Comparison of ENCODE assay signal across 8 cellular contexts in genomic region chr18:3449702-3450357, GRCh38. TPM values are rescaled to one million over a fixed set of nuclear protein-coding genes. Genes with fewer than 3 reads are reported as not detected.
DNase-seq lines count a peak whose midpoint lies in the region; ATAC-seq and TF ChIP-seq lines count a peak whose summit lies in the region.

Gene TGIF1 (plus strand): TSS chr18:3450172. CDS start chr18:3450490, 318 bp downstream.

- H3K27me3 Mint-ChIP-seq in endothelial cell (ENCODE audit: unreplicated experiment): peaks cover 45% of the 10 kb centered on the region
- H3K27me3 Mint-ChIP-seq in stimulated activated memory B cell treated with anti-CD40 and anti-IgM and Interleukin-4, amounts not matched to agents 10 μg/mL and 1 μg/mL and 100 μg/mL, for 72 hours: no peaks in the 10 kb centered on the region

- H3K4me3 Mint-ChIP-seq in endothelial cell (ENCODE audit: unreplicated experiment): peak within 1 kb of the TSS; percentile 98
- peak within 1 kb of the TSS; percentile 92 for H3K4me3 Mint-ChIP-seq in stimulated activated memory B cell treated with anti-CD40 and anti-IgM and Interleukin-4, amounts not matched to agents 10 μg/mL and 1 μg/mL and 100 μg/mL, for 72 hours

- no peaks in the 10 kb centered on the region for H3K9me3 Mint-ChIP-seq in endothelial cell (ENCODE audit: unreplicated experiment)
- H3K9me3 Mint-ChIP-seq in stimulated activated memory B cell treated with anti-CD40 and anti-IgM and Interleukin-4, amounts not matched to agents 10 μg/mL and 1 μg/mL and 100 μg/mL, for 72 hours: no peaks in the 10 kb centered on the region

- DNase-seq in ACHN (peak; percentile 68), NCI-H446 (lab: John Stamatoyannopoulos, UW) (peak; percentile 40 to 80), activated T-cell treated with anti-CD3 and anti-CD28 coated beads for 24 hours (ENCODE audit: low read depth) (peak; percentile 20), endothelial cell (ENCODE audit: low spot score) (peak; percentile 75), mesenteric fat pad (ENCODE audit: low spot score) (peak; percentile 94)

- peak within 1 kb of the TSS; percentile 97 for H3K27ac Mint-ChIP-seq in endothelial cell (ENCODE audit: unreplicated experiment)
- H3K27ac Mint-ChIP-seq in stimulated activated memory B cell treated with anti-CD40 and anti-IgM and Interleukin-4, amounts not matched to agents 10 μg/mL and 1 μg/mL and 100 μg/mL, for 72 hours: peak within 1 kb of the TSS; percentile 99

- H3K36me3 Mint-ChIP-seq in endothelial cell (ENCODE audit: low read depth, unreplicated experiment): peaks cover 14% of the 10 kb centered on the region
- H3K36me3 Mint-ChIP-seq in stimulated activated memory B cell treated with anti-CD40 and anti-IgM and Interleukin-4, amounts not matched to agents 10 μg/mL and 1 μg/mL and 100 μg/mL, for 72 hours: no peaks in the 10 kb centered on the region

- no peak for TF ChIP-seq CTCF in endothelial cell (IDR thresholded peaks at IDR 0.05; ENCODE audit: unreplicated experiment)

- in situ Hi-C loops in ACHN (cut with HindIII; ENCODE audit: low pct_ligation_motif_present, low pct_unique_long_range_greater_than_20kb, low sequenced_read_pairs): no loop called here

- H3K4me1 Mint-ChIP-seq in endothelial cell (ENCODE audit: unreplicated experiment): peaks cover 36% of the 10 kb centered on the region
- H3K4me1 Mint-ChIP-seq in stimulated activated memory B cell treated with anti-CD40 and anti-IgM and Interleukin-4, amounts not matched to agents 10 μg/mL and 1 μg/mL and 100 μg/mL, for 72 hours: peaks cover 27% of the 10 kb centered on the region

- peak; percentile 12 for ATAC-seq in GM19455 (IDR thresholded peaks at IDR 0.05; ENCODE audit: unreplicated experiment)
- peak; percentile 15 for ATAC-seq in stimulated activated memory B cell treated with anti-CD40 and anti-IgM and Interleukin-4, amounts not matched to agents 10 μg/mL and 1 μg/mL and 100 μg/mL, for 72 hours
- no peak for ATAC-seq in HG03045 (IDR thresholded peaks at IDR 0.05; ENCODE audit: unreplicated experiment)

RNA-seq across cellular contexts. Expression of gene TGIF1, which starts in this region (rescaled TPM):
- total RNA-seq in endothelial cell (ENCODE audit: unreplicated experiment) (72.5 TPM), mesenteric fat pad (59.3 TPM)

Comparison
In these comparisons a context has a peak if more than half of its experiments do, and no peak if none do; other contexts are left out.
1. DNase-seq: peak in every context shown above with its lines; median percentile 94 in mesenteric fat pad; 75 in endothelial cell; 68 in ACHN; 60 in NCI-H446; 20 in activated T-cell treated with anti-CD3 and anti-CD28 coated beads for 24 hours.